In the genomic region with DNA sequence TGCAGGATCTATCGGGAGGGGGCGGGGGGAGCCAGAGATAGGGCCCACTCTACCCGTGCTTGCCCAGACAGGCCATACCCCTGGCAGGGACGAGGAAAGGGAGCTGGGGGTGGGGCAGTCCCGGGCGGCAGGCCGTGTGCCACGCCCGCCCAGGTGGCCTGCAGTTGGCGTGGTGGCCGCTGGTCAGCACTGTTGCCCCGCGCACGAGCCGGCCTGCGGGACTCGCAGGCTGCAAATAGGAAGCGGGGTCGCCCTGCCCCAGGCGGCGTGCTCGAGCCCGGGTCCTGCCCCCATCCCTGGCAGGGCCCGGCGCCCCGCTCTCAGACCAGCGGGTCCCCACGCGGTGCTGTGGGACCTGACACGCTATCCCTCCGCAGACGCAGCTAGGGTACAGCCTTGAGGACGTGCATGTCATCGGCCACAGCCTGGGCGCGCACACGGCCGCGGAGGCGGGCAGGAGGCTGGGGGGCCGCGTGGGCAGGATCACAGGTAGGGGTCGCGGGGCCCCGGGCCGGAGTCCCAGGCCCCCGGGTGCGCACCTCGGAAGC, we compare ENCODE assay signal across 9 cellular contexts. TPM values are rescaled to one million over a fixed set of nuclear protein-coding genes. Genes with fewer than 3 reads are reported as not detected.
DNase-seq lines count a peak whose midpoint lies in the region; ATAC-seq and TF ChIP-seq lines count a peak whose summit lies in the region.
"Had no signal": no experiment of that assay in that cellular context is flagged by ENCODE, and none has a peak within 500 bp of the region (broad histone marks: within the 10 kb centered on the region; RNA-seq: fewer than 3 reads in every experiment).

No MANE protein-coding gene starts in this region.

- peaks cover 0 to 39% (median 10%) of the 10 kb centered on the region in 3 donors for H3K27me3 ChIP-seq in psoas muscle (ENCODE audit: insufficient read depth in 3 of 3, low read length in 2 of 3)

- H3K27ac ChIP-seq in psoas muscle = no peak overlapping the region

- no peaks in the 10 kb centered on the region for H3K36me3 ChIP-seq in psoas muscle (ENCODE audit: insufficient read depth in 1 of 2, low read depth in 1 of 2)

- no peak overlapping the region for H3K27ac Mint-ChIP-seq in activated naive CD4-positive, alpha-beta T cell treated with anti-CD3 and anti-CD28 coated beads, Interleukin-2, amount 50 U/mL, for 72 hours

- DNase-seq in DMS79 (lab: John Stamatoyannopoulos, UW) (peak; percentile 0), SK-MEL-5 (ENCODE audit: low read depth, low spot score) (peak; percentile 54), left cardiac atrium (no peak), psoas muscle (no peak), T-helper 9 cell (no peak), NCI-H748 (lab: John Stamatoyannopoulos, UW; ENCODE audit: unreplicated experiment) (no peak)
- DNase-seq in activated naive CD4-positive, alpha-beta T cell treated with anti-CD3 and anti-CD28 coated beads, Interleukin-2, amount 50 U/mL, for 72 hours (ENCODE audit: low spot score in 2 of 2) = no peak

- ATAC-seq in left cardiac atrium (peak; percentile 55 to 75), psoas muscle (peak in 1 of 4 donors; percentile 58), HG03095 (IDR thresholded peaks at IDR 0.05; ENCODE audit: unreplicated experiment) (no peak)
- ATAC-seq in activated naive CD4-positive, alpha-beta T cell treated with anti-CD3 and anti-CD28 coated beads, Interleukin-2, amount 50 U/mL, for 72 hours = no peak

- peak; percentile 27 for TF ChIP-seq CTCF in psoas muscle (IDR thresholded peaks at IDR 0.05)

- H3K9me3 Mint-ChIP-seq in activated naive CD4-positive, alpha-beta T cell treated with anti-CD3 and anti-CD28 coated beads, Interleukin-2, amount 50 U/mL, for 72 hours = no peaks in the 10 kb centered on the region

- H3K4me1 ChIP-seq in psoas muscle = no peaks in the 10 kb centered on the region

- intact Hi-C loops in left cardiac atrium (cut with DNase I) = loop anchor here in 1 of 2 donors (5.0 kb wide), 1 partner anchor 160 kb away; no protein-coding TSS in a partner anchor
- intact Hi-C loops in psoas muscle (cut with DNase I) = no loop called here

- H3K9me3 ChIP-seq in psoas muscle = no peaks in the 10 kb centered on the region

- 4% methylated on average over 29 to 49 of the region's 49 CpGs for WGBS in psoas muscle, 3 donors

- no peaks in the 10 kb centered on the region for H3K36me3 Mint-ChIP-seq in activated naive CD4-positive, alpha-beta T cell treated with anti-CD3 and anti-CD28 coated beads, Interleukin-2, amount 50 U/mL, for 72 hours

- H3K4me3 ChIP-seq in psoas muscle = peak overlapping the region; percentile 7

- in situ Hi-C loops in SK-MEL-5 (cut with HindIII; ENCODE audit: low pct_unique_long_range_greater_than_20kb, low sequenced_read_pairs) = no loop called here

RNA-seq across cellular contexts. Expression of a gene that starts 6.7 kb away (rescaled TPM):
- total RNA-seq in SK-MEL-5 (2014; rRNA removed; shearing (Covaris generic)) = 0.34 and 0.37 TPM in 2 replicates
- not detected in 2 replicates for polyA plus RNA-seq in SK-MEL-5 (2015; cell fraction: cytosol; rRNA removed)
- polyA plus RNA-seq in SK-MEL-5 (2015; cell fraction: nucleus; rRNA removed) = not detected in 2 replicates
- total RNA-seq in left cardiac atrium = not detected
- total RNA-seq in psoas muscle = under 1 TPM in 1 of 4 donors, not detected in 3; 0.91 TPM
- polyA plus RNA-seq in psoas muscle = under 1 TPM; 0.01 to 0.16 (median 0.13) TPM
- not detected for total RNA-seq in activated naive CD4-positive, alpha-beta T cell treated with anti-CD3 and anti-CD28 coated beads, Interleukin-2, amount 50 U/mL, for 72 hours
- total RNA-seq: T-helper 1 cell treated with Interleukin-12 subunit alpha and Interleukin-12 subunit beta and Interleukin-4 antibody, amounts not matched to agents 30 ng/mL and 1 ng/mL, for 36 hours had no signal

RNA-seq across cellular contexts. Expression of a gene that starts 36.7 kb away (rescaled TPM):
- not detected in 2 replicates for total RNA-seq in SK-MEL-5 (2014; rRNA removed; shearing (Covaris generic))
- not detected in 2 replicates for polyA plus RNA-seq in SK-MEL-5 (2015; cell fraction: cytosol; rRNA removed)
- polyA plus RNA-seq in SK-MEL-5 (2015; cell fraction: nucleus; rRNA removed) = not detected in 2 replicates
- total RNA-seq in left cardiac atrium = not detected
- 1 to 10 TPM in 1 of 4 donors, not detected in 3; 1.6 TPM for total RNA-seq in psoas muscle
- polyA plus RNA-seq in psoas muscle = under 1 TPM in 2 of 3 donors, not detected in 1; 0.34 to 0.38 TPM
- total RNA-seq in activated naive CD4-positive, alpha-beta T cell treated with anti-CD3 and anti-CD28 coated beads, Interleukin-2, amount 50 U/mL, for 72 hours = not detected
- total RNA-seq: T-helper 1 cell treated with Interleukin-12 subunit alpha and Interleukin-12 subunit beta and Interleukin-4 antibody, amounts not matched to agents 30 ng/mL and 1 ng/mL, for 36 hours had no signal

Comparison
In these comparisons a context has a peak if more than half of its experiments do, and no peak if none do; other contexts are left out.
1. DNase-seq: peak in DMS79 (single experiment) and SK-MEL-5 (single experiment); none in left cardiac atrium (single experiment), psoas muscle (0 of 2), T-helper 9 cell (single experiment), NCI-H748 (single experiment) and activated naive CD4-positive, alpha-beta T cell treated with anti-CD3 and anti-CD28 coated beads, Interleukin-2, amount 50 U/mL, for 72 hours (0 of 2).
2. ATAC-seq: peak in left cardiac atrium (2 of 2); none in HG03095 (single experiment) and activated naive CD4-positive, alpha-beta T cell treated with anti-CD3 and anti-CD28 coated beads, Interleukin-2, amount 50 U/mL, for 72 hours (0 of 2).